In genomic region chr14:52694761-52695480, GRCh38 we compare ENCODE assay signal across 8 cellular contexts. TPM values are rescaled to one million over a fixed set of nuclear protein-coding genes. Genes with fewer than 3 reads are reported as not detected.
A peak's percentile ranks its signal among the peaks of the same experiment; 100 is the strongest.
DNase-seq lines count a peak whose midpoint lies in the region; ATAC-seq, FAIRE-seq and TF ChIP-seq lines count a peak whose summit lies in the region.

No MANE protein-coding gene starts in this region.

- no peak for FAIRE-seq in frontal cortex (lab: Jason Lieb, UNC)

- H3K36me3 ChIP-seq in Peyer's patch (no peaks in the 10 kb centered on the region), tibial nerve (no peaks in the 10 kb centered on the region)

- H3K4me3 ChIP-seq in Peyer's patch (peak overlapping the region; percentile 93 to 96 (median 94)), tibial nerve (peak overlapping the region; percentile 58 to 93 (median 72))

- peak; percentile 58 for DNase-seq in Caki2 (ENCODE audit: low read depth)
- DNase-seq in Peyer's patch = peak in 2 of 3 donors; percentile 79 to 85
- DNase-seq in activated T-helper 1 cell treated with anti-CD3 and anti-CD28 coated beads, Interleukin-2, amount 50 U/mL, for 16 hours (ENCODE audit: low read depth in 1 of 2, low spot score in 1 of 2) = peak; percentile 30 to 33
- peak; percentile 19 to 26 for DNase-seq in frontal cortex (ENCODE audit: low spot score in 2 of 2)
- no peak for DNase-seq in omental fat pad (ENCODE audit: low spot score)
- DNase-seq in tibial nerve (ENCODE audit: low spot score in 2 of 2) = no peak

- ATAC-seq in GM19452 (IDR thresholded peaks at IDR 0.05; ENCODE audit: unreplicated experiment) = peak; percentile 66
- peak; percentile 46 for ATAC-seq in HG03521 (IDR thresholded peaks at IDR 0.05; ENCODE audit: unreplicated experiment)
- ATAC-seq in omental fat pad (ENCODE audit: low FRiP score) = peak; percentile 17

- in situ Hi-C loops in Caki2 (cut with HindIII; ENCODE audit: low pct_unique_long_range_greater_than_20kb, low sequenced_read_pairs) = no loop called here

- H3K4me1 ChIP-seq in Peyer's patch = peaks cover 0 to 10% (median under 1%) of the 10 kb centered on the region in 4 donors
- H3K4me1 ChIP-seq in tibial nerve = peaks cover 0 to 36% (median 14%) of the 10 kb centered on the region in 4 donors

- H3K9me3 ChIP-seq in Peyer's patch (no peaks in the 10 kb centered on the region), tibial nerve (no peaks in the 10 kb centered on the region)

- WGBS in tibial nerve, 2 donors = 1% methylated on average over 26 to 46 of the region's 46 CpGs

- peak overlapping the region; percentile 91 to 99 (median 98) for H3K27ac ChIP-seq in Peyer's patch
- H3K27ac ChIP-seq in tibial nerve = peak overlapping the region; percentile 87 to 98 (median 96)

- no peak for TF ChIP-seq EP300 in tibial nerve (IDR thresholded peaks at IDR 0.05)

- TF ChIP-seq CTCF in Peyer's patch (IDR thresholded peaks at IDR 0.05) (peak in 3 of 6 experiments; percentile 17 to 32 (median 23)), omental fat pad (IDR thresholded peaks at IDR 0.05) (no peak), tibial nerve (IDR thresholded peaks at IDR 0.05) (no peak)

- H3K27me3 ChIP-seq in Peyer's patch = no peaks in the 10 kb centered on the region
- no peaks in the 10 kb centered on the region for H3K27me3 ChIP-seq in tibial nerve

- TF ChIP-seq POLR2A in Peyer's patch (IDR thresholded peaks at IDR 0.05) = no peak
- TF ChIP-seq POLR2A in tibial nerve (IDR thresholded peaks at IDR 0.05) = no peak

RNA-seq across cellular contexts. Expression of gene ERO1A, which starts 0.4 kb away (rescaled TPM):
- 63.8 and 82.4 TPM in 2 replicates for total RNA-seq in Caki2 (2014; rRNA removed; shearing (Covaris generic); ENCODE audit: low replicate concordance)
- 10 to 100 TPM; 30.5 to 54.3 (median 35.1) TPM for total RNA-seq in Peyer's patch
- total RNA-seq in frontal cortex = 25.7 TPM
- total RNA-seq in omental fat pad = 10 to 100 TPM; 24.8 to 49.8 (median 32.5) TPM
- total RNA-seq in tibial nerve = 10 to 100 TPM; 20.3 to 34.3 (median 31.3) TPM

RNA-seq across cellular contexts. Expression of gene PSMC6, which starts 12.1 kb away (rescaled TPM):
- 109 and 173 TPM in 2 replicates for total RNA-seq in Caki2 (2014; rRNA removed; shearing (Covaris generic); ENCODE audit: low replicate concordance)
- 100 to 1,000 TPM in 1 of 4 donors, 10 to 100 TPM in 3; 55.8 to 104 (median 69.5) TPM for total RNA-seq in Peyer's patch
- total RNA-seq in frontal cortex = 106 TPM
- total RNA-seq in omental fat pad = 100 to 1,000 TPM in 1 of 4 donors, 10 to 100 TPM in 3; 67.7 to 112 (median 77.2) TPM
- total RNA-seq in tibial nerve = 10 to 100 TPM; 44.7 to 81.8 (median 68.3) TPM

RNA-seq across cellular contexts. Expression of gene STYX, which starts 35.0 kb away (rescaled TPM):
- total RNA-seq in Caki2 (2014; rRNA removed; shearing (Covaris generic); ENCODE audit: low replicate concordance) = 6.1 and 10.4 TPM in 2 replicates
- total RNA-seq in Peyer's patch (10 to 100 TPM in 2 of 4 donors, 1 to 10 TPM in 2; 8.8 to 10.7 (median 9.9) TPM), frontal cortex (29.8 TPM), omental fat pad (10 to 100 TPM; 12.5 to 18.6 (median 13.4) TPM), tibial nerve (10 to 100 TPM in 3 of 4 donors, 1 to 10 TPM in 1; 9.9 to 13.8 (median 11.8) TPM)

Comparison
In these comparisons a context has a peak if more than half of its experiments do, and no peak if none do; other contexts are left out.
1. DNase-seq: peak in Caki2 (single experiment), Peyer's patch (2 of 3), activated T-helper 1 cell treated with anti-CD3 and anti-CD28 coated beads, Interleukin-2, amount 50 U/mL, for 16 hours (2 of 2) and frontal cortex (2 of 2); none in omental fat pad (single experiment) and tibial nerve (0 of 2).
2. Peak in every context shown above with its lines, with median percentiles within 50 percentile points of each other: ATAC-seq.